In genomic region chr3:151460240-151460639, GRCh38 we compare ENCODE assay signal across 9 cellular contexts. TPM values are rescaled to one million over a fixed set of nuclear protein-coding genes. Genes with fewer than 3 reads are reported as not detected.
A peak's percentile ranks its signal among the peaks of the same experiment; 100 is the strongest.
DNase-seq lines count a peak whose midpoint lies in the region; ATAC-seq and TF ChIP-seq lines count a peak whose summit lies in the region.
"Had no signal": no experiment of that assay in that cellular context is flagged by ENCODE, and none has a peak within 500 bp of the region (broad histone marks: within the 10 kb centered on the region; RNA-seq: fewer than 3 reads in every experiment).

No MANE protein-coding gene starts in this region.

- H3K27ac ChIP-seq in ascending aorta, result no peak overlapping the region
- H3K27ac ChIP-seq in right atrium auricular region, result peak overlapping the region in 1 of 2 donors; percentile 12
- H3K27ac ChIP-seq: 22Rv1 had no signal

- DNase-seq in DMS 273 (lab: John Stamatoyannopoulos, UW; ENCODE audit: unreplicated experiment), result peak; percentile 39
- no peak for DNase-seq in DMS 273 treated with DMSO at 0.1 percent for 48 hours (lab: John Stamatoyannopoulos, UW)
- no peak for DNase-seq in ascending aorta (ENCODE audit: low spot score in 2 of 2)
- no peak for DNase-seq in right atrium auricular region (ENCODE audit: low spot score)
- DNase-seq in skeletal muscle cell (ENCODE audit: low read depth), result peak; percentile 11
- DNase-seq in NCI-H82 (lab: John Stamatoyannopoulos, UW), result no peak
- no peak for DNase-seq in NCI-H2081 (lab: John Stamatoyannopoulos, UW)
- DNase-seq in left colon, result no peak

- H3K9me3 ChIP-seq in ascending aorta (no peaks in the 10 kb centered on the region), right atrium auricular region (no peaks in the 10 kb centered on the region)

- H3K36me3 ChIP-seq in ascending aorta (no peaks in the 10 kb centered on the region), right atrium auricular region (no peaks in the 10 kb centered on the region)

- TF ChIP-seq CTCF in ascending aorta (IDR thresholded peaks at IDR 0.05) (no peak), right atrium auricular region (IDR thresholded peaks at IDR 0.05) (no peak)

- no peak for ATAC-seq in left colon

- H3K4me1 ChIP-seq in ascending aorta (peaks cover 0 to 7% of the 10 kb centered on the region in 2 donors), right atrium auricular region (peaks cover 0 to 5% of the 10 kb centered on the region in 2 donors)

- H3K4me3 ChIP-seq in ascending aorta (peak overlapping the region; percentile 67 to 76), right atrium auricular region (peak overlapping the region; percentile 41 to 52), skeletal muscle cell (ENCODE audit: low read depth, low read length) (peak overlapping the region; percentile 53)

- H3K27me3 ChIP-seq in ascending aorta (no peaks in the 10 kb centered on the region), right atrium auricular region (no peaks in the 10 kb centered on the region)

- intact Hi-C loops in ascending aorta (cut with DNase I), result no loop called here
- intact Hi-C loops in left colon (cut with DNase I, micrococcal nuclease), result loop anchor here in 1 of 2 donors (10.0 kb wide), 1 partner anchor 455 kb away; no protein-coding TSS in a partner anchor

RNA-seq across cellular contexts. Expression of gene IGSF10, which starts 0.6 kb away (rescaled TPM):
- total RNA-seq in ascending aorta, result 1.7 TPM
- total RNA-seq in right atrium auricular region, result 1 to 10 TPM; 5.2 to 5.7 TPM
- total RNA-seq in left colon, result 1 to 10 TPM in 1 of 2 donors, under 1 TPM in 1; 0.89 to 1.8 TPM

Comparison
In these comparisons a context has a peak if more than half of its experiments do, and no peak if none do; other contexts are left out.
1. DNase-seq: peak in DMS 273 (single experiment) and skeletal muscle cell (single experiment); none in DMS 273 treated with DMSO at 0.1 percent for 48 hours (single experiment), ascending aorta (0 of 2), right atrium auricular region (single experiment), NCI-H82 (single experiment), NCI-H2081 (0 of 2) and left colon (0 of 2).
2. Peak in every context shown above with its lines, with median percentiles within 50 percentile points of each other: H3K4me3 ChIP-seq.